Comparison of ENCODE assay signal across 2 cellular contexts in genomic region chr4:126798214-126798613, GRCh38.
TF ChIP-seq lines count a peak whose summit lies in the region.

No MANE protein-coding gene starts in this region.

TF ChIP-seq in HepG2, 621 proteins besides CTCF, POLR2A, EP300 and RAD21:
- TF ChIP-seq ZNF256 (CRISPR knock-in tag; conservative IDR thresholded peaks at IDR 0.05) (no peak), MAFF (IDR thresholded peaks at IDR 0.05; ENCODE audit: low read depth, low read length) (peak; percentile 35; the same call in 1 of the 2 replicates), AGO1 (IDR thresholded peaks at IDR 0.05; ENCODE audit: low read depth, low read length, poor library complexity, severe bottlenecking) (no peak), TERF1 (CRISPR knock-in tag; IDR thresholded peaks at IDR 0.05) (no peak), MAFK (conservative IDR thresholded peaks at IDR 0.05 in 1 of 2, IDR thresholded peaks at IDR 0.05 in 1 of 2; ENCODE audit: low read length in 2 of 2) (peak; percentile 12 to 58; a peak in 2 of 4 replicates), ATF2 (CRISPR knock-in tag; IDR thresholded peaks at IDR 0.05) (no peak), CHD4 (IDR thresholded peaks at IDR 0.05; ENCODE audit: borderline replicate concordance, low read length) (no peak), NCOR1 (IDR thresholded peaks at IDR 0.05; ENCODE audit: borderline replicate concordance, low read length) (no peak), ZNF362 (CRISPR knock-in tag; IDR thresholded peaks at IDR 0.05; ENCODE audit: borderline replicate concordance) (no peak), ZNF678 (CRISPR knock-in tag; IDR thresholded peaks at IDR 0.05) (no peak), ATRX (CRISPR knock-in tag; IDR thresholded peaks at IDR 0.05; ENCODE audit: borderline replicate concordance) (no peak)

TF ChIP-seq in IMR-90, 13 proteins besides CTCF, POLR2A, EP300 and RAD21:
- TF ChIP-seq MAFK (IDR thresholded peaks at IDR 0.05; ENCODE audit: low read depth, low read length) (peak; percentile 48), NFE2L2 (IDR thresholded peaks at IDR 0.05; ENCODE audit: low read depth, low read length) (no peak)
